ENCODE assay signal across 22 cellular contexts in the genomic region with DNA sequence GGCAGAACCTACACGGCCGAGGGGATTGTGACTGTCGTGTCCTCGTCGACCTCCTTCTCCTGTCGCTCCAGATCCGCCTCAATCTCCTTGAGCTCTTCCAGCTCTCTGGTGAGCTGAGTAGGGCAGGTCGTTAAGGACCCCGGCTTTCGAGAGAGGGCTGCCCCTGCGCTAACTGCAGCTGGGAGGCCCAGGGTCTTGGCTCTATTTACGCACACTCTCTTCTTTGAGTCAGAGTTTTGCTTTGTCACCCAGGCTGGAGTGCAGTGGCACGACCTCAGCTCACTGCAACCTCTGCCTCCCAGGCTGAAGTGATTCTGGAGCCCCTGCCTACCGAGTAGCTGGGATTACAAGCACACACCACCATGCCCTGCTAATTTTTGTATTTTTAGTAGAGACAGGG.
"Had no signal": no experiment of that assay in that cellular context is flagged by ENCODE, and none has a peak within 500 bp of the region (broad histone marks: within the 10 kb centered on the region; RNA-seq: fewer than 3 reads in every experiment).

No MANE protein-coding gene starts in this region.

- H3K4me1 ChIP-seq: colonic mucosa had no signal

- H3K9ac ChIP-seq: neural progenitor cell had no signal

- H3K4me2 ChIP-seq: neural progenitor cell had no signal

- H3K27me3 ChIP-seq: colonic mucosa, esophagus squamous epithelium, left lung, neural progenitor cell, sigmoid colon, upper lobe of right lung had no signal

- H2AFZ ChIP-seq: neural progenitor cell had no signal

- ATAC-seq: activated CD4-positive, alpha-beta T cell treated with anti-CD3 and anti-CD28 coated beads for 36 hours; activated CD8-positive, alpha-beta memory T cell treated with anti-CD3 and anti-CD28 coated beads, Interleukin-2, amount 10 ng/mL, durations not matched to agents 7 days and 5 days; activated CD8-positive, alpha-beta T cell treated with anti-CD3 and anti-CD28 coated beads, Interleukin-2, amount 10 ng/mL, durations not matched to agents 7 days and 5 days; activated naive CD8-positive, alpha-beta T cell treated with anti-CD3 and anti-CD28 coated beads, Interleukin-2, amount 50 U/mL, for 24 hours; left lung; stimulated activated effector memory CD8-positive, alpha-beta T cell treated with anti-CD3 and anti-CD28 coated beads, Interleukin-12 subunit alpha, Interleukin-12 subunit beta, amount 100 ng/mL, for 72 hours; upper lobe of right lung had no signal

- DNase-seq: activated CD4-positive, alpha-beta T cell treated with anti-CD3 and anti-CD28 coated beads for 36 hours; activated CD4-positive, CD25-positive, alpha-beta regulatory T cell; activated CD8-positive, alpha-beta memory T cell treated with anti-CD3 and anti-CD28 coated beads, Interleukin-2, amount 10 ng/mL, durations not matched to agents 7 days and 5 days; activated CD8-positive, alpha-beta T cell treated with anti-CD3 and anti-CD28 coated beads, Interleukin-2, amount 10 ng/mL, durations not matched to agents 7 days and 5 days; activated naive CD8-positive, alpha-beta T cell treated with anti-CD3 and anti-CD28 coated beads, Interleukin-2, amount 50 U/mL, for 24 hours; activated T-cell treated with anti-CD3 and anti-CD28 coated beads, Interleukin-2, amount 50 U/mL, for 48 hours; amygdala; colonic mucosa; effector CD8-positive, alpha-beta T cell; esophagus squamous epithelium; foreskin melanocyte; kidney glomerular epithelial cell; left lung; naive B cell; occipital lobe; sigmoid colon; small intestine; stimulated activated CD4-positive, alpha-beta T cell treated with anti-CD3 and anti-CD28 coated beads, Interleukin-4, amount 100 ng/mL, for 24 hours; upper lobe of right lung had no signal

- H3K36me3 ChIP-seq: colonic mucosa, esophagus squamous epithelium, neural progenitor cell, sigmoid colon, upper lobe of right lung had no signal

- H3K4me3 ChIP-seq: colonic mucosa, esophagus squamous epithelium, left lung, neural progenitor cell, sigmoid colon, upper lobe of right lung had no signal

- H3K27ac ChIP-seq: colonic mucosa, epithelial cell of prostate, left lung, neural progenitor cell, upper lobe of right lung had no signal

- H3K9me3 ChIP-seq: colonic mucosa, esophagus squamous epithelium, left lung, sigmoid colon, upper lobe of right lung had no signal
